In the genomic region with DNA sequence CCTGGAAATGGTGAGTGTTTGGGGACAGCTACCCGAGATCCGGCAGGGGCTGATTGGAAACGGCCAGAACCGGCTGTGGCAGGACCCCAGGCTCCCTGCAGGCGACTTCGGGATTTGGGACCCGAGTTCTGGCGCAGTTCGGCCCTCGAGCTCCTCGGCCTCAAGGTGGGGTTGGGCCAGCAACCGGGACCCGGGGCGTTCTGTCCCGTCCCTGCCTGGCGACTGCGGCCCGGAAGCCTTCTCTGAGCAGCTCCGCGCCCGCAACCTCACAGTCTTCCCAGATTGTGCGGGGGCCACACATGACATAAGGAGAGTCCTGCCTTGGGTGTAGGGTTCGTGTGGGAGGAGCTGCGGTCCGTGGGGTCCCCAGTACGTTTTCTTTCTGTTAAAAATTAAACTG, we compare ENCODE assay signal across 19 cellular contexts. TPM values are rescaled to one million over a fixed set of nuclear protein-coding genes. Genes with fewer than 3 reads are reported as not detected.
DNase-seq lines count a peak whose midpoint lies in the region; ATAC-seq and TF ChIP-seq lines count a peak whose summit lies in the region.
"Had no signal": no experiment of that assay in that cellular context is flagged by ENCODE, and none has a peak within 500 bp of the region (broad histone marks: within the 10 kb centered on the region; RNA-seq: fewer than 3 reads in every experiment).

No MANE protein-coding gene starts in this region.

- H3K27ac ChIP-seq in heart right ventricle, result peak overlapping the region in 9 of 10 donors; percentile 56 to 87 (median 79)
- H3K27ac ChIP-seq in right cardiac atrium (ENCODE audit: low read length), result no peak overlapping the region
- peak overlapping the region; percentile 67 to 78 (median 71) for H3K27ac ChIP-seq in gastrocnemius medialis
- H3K27ac ChIP-seq: BLaER1 had no signal

- no peaks in the 10 kb centered on the region for H3K36me3 ChIP-seq in heart right ventricle
- no peaks in the 10 kb centered on the region for H3K36me3 ChIP-seq in gastrocnemius medialis
- H3K36me3 ChIP-seq: BLaER1 had no signal

- in situ Hi-C loops in gastrocnemius medialis (cut with MboI; ENCODE audit: low sequenced_read_pairs in 4 of 4), result no loop called here

- TF ChIP-seq POLR2A in gastrocnemius medialis (IDR thresholded peaks at IDR 0.05), result no peak

- H3K27me3 ChIP-seq in heart right ventricle (no peaks in the 10 kb centered on the region), right cardiac atrium (ENCODE audit: control insufficient read depth, insufficient read depth) (no peaks in the 10 kb centered on the region), gastrocnemius medialis (no peaks in the 10 kb centered on the region)
- H3K27me3 ChIP-seq: BLaER1 had no signal

- no peak for TF ChIP-seq CTCF in heart right ventricle (IDR thresholded peaks at IDR 0.05)
- no peak for TF ChIP-seq CTCF in gastrocnemius medialis (IDR thresholded peaks at IDR 0.05 in 4 of 5, conservative IDR thresholded peaks at IDR 0.05 in 1 of 5)

- intact Hi-C loops in heart right ventricle (cut with DNase I), result no loop called here
- intact Hi-C loops in right cardiac atrium (cut with DNase I), result no loop called here
- intact Hi-C loops in gastrocnemius medialis (cut with DNase I; ENCODE audit: low total_unique reads), result no loop called here

- ATAC-seq in heart right ventricle (no peak), right cardiac atrium (no peak), gastrocnemius medialis (no peak), GM21423 (IDR thresholded peaks at IDR 0.05; ENCODE audit: unreplicated experiment) (no peak)
- ATAC-seq: HepG2 had no signal

- 93 to 95% methylated on average over 26 of the region's 26 CpGs for WGBS in heart right ventricle, 2 donors
- WGBS in right cardiac atrium, result 92% methylated on average over 26 of the region's 26 CpGs

- H3K4me1 ChIP-seq in heart right ventricle (peaks cover 0 to 18% (median 0%) of the 10 kb centered on the region in 9 donors), right cardiac atrium (ENCODE audit: control insufficient read depth, insufficient read depth, low read length) (no peaks in the 10 kb centered on the region), gastrocnemius medialis (peaks cover 0 to 6% of the 10 kb centered on the region in 2 donors)

- H3K9me3 ChIP-seq in heart right ventricle (peaks cover 0 to 28% (median 5%) of the 10 kb centered on the region in 11 donors), right cardiac atrium (ENCODE audit: control insufficient read depth, low read length) (no peaks in the 10 kb centered on the region), gastrocnemius medialis (no peaks in the 10 kb centered on the region)

- DNase-seq in heart right ventricle (no peak), right cardiac atrium (no peak), mesenteric fat pad (ENCODE audit: low spot score) (peak; percentile 83), gastrocnemius medialis (no peak), NCI-H187 (lab: John Stamatoyannopoulos, UW) (no peak), pons (ENCODE audit: low spot score) (no peak)
- DNase-seq: CD8-positive, alpha-beta memory T cell; DMS79 treated with DMSO at 0.1 percent for 48 hours; GOT3; HFFc6; KG1; NCI-H1436; NCI-H2029 treated with DMSO at 0.1 percent for 48 hours; NCI-H510A; NCI-H774; RPMI8226 had no signal

- no peak overlapping the region for H3K4me3 ChIP-seq in heart right ventricle
- no peak overlapping the region for H3K4me3 ChIP-seq in right cardiac atrium (ENCODE audit: low read length)
- no peak overlapping the region for H3K4me3 ChIP-seq in gastrocnemius medialis
- H3K4me3 ChIP-seq: BLaER1 had no signal

RNA-seq across cellular contexts. Expression of gene NEURL1B, which starts 23.2 kb away (rescaled TPM):
- total RNA-seq in heart right ventricle, result 10 to 100 TPM; 14.4 to 45.8 (median 21.6) TPM
- polyA plus RNA-seq in heart right ventricle, result 10 to 100 TPM; 16.7 to 29.1 TPM
- total RNA-seq in right cardiac atrium, result 10 to 100 TPM; 13.2 to 23.1 (median 18.1) TPM
- 16.7 TPM for polyA plus RNA-seq in right cardiac atrium
- 35.8 TPM for total RNA-seq in mesenteric fat pad
- total RNA-seq in gastrocnemius medialis, result 10 to 100 TPM in 3 of 4 donors, 1 to 10 TPM in 1; 8.7 to 18.8 (median 15.1) TPM
- polyA plus RNA-seq: CD8-positive, alpha-beta memory T cell had no signal
